22 cellular contexts compared by ENCODE assay signal in genomic region chr3:34886443-34886842, GRCh38.
"Had no signal": no experiment of that assay in that cellular context is flagged by ENCODE, and none has a peak within 500 bp of the region (broad histone marks: within the 10 kb centered on the region; RNA-seq: fewer than 3 reads in every experiment).

No MANE protein-coding gene starts in this region.

- H3K4me1 ChIP-seq: Peyer's patch, SJSA1 had no signal

- H3K27ac ChIP-seq: Peyer's patch, SJSA1, VCaP had no signal

- ATAC-seq: activated CD8-positive, alpha-beta T cell treated with anti-CD3 and anti-CD28 coated beads for 36 hours; activated T-cell treated with anti-CD3 and anti-CD28 coated beads, Interleukin-2, amount 50 U/mL, for 72 hours; T-cell had no signal

- H3K27me3 ChIP-seq: MG63, Peyer's patch, SJSA1 had no signal

- DNase-seq: activated CD4-positive, alpha-beta T cell treated with anti-CD3 and anti-CD28 coated beads for 4 hours; activated CD8-positive, alpha-beta memory T cell treated with anti-CD3 and anti-CD28 coated beads, Interleukin-2, amount 50 U/mL, for 4 hours; activated CD8-positive, alpha-beta T cell treated with anti-CD3 and anti-CD28 coated beads for 36 hours; activated gamma-delta T cell treated with Interleukin-2 at 50 U/mL for 16 hours; activated naive CD4-positive, alpha-beta T cell treated with anti-CD3 and anti-CD28 coated beads, Interleukin-2, amount 10 ng/mL, durations not matched to agents 7 days and 5 days; activated naive CD8-positive, alpha-beta T cell treated with anti-CD3 and anti-CD28 coated beads for 36 hours; activated T-cell treated with anti-CD3 and anti-CD28 coated beads, Interleukin-2, amount 50 U/mL, for 72 hours; caudate nucleus; MG63; MV-4-11; NCI-H1105; NCI-H1436 treated with DMSO at 0.1 percent for 48 hours; NCI-H187 treated with DMSO at 0.1 percent for 48 hours; NCI-H2171 treated with DMSO at 0.1 percent for 48 hours; NCI-H226; NCI-H526; Peyer's patch; SHP77; T-cell; T-helper 2 cell had no signal

- H3K36me3 ChIP-seq: MG63, Peyer's patch, SJSA1 had no signal

- H3K4me3 ChIP-seq: MG63, Peyer's patch, SJSA1 had no signal

- H3K9me3 ChIP-seq: MG63, Peyer's patch, SJSA1 had no signal
